In the genomic region with DNA sequence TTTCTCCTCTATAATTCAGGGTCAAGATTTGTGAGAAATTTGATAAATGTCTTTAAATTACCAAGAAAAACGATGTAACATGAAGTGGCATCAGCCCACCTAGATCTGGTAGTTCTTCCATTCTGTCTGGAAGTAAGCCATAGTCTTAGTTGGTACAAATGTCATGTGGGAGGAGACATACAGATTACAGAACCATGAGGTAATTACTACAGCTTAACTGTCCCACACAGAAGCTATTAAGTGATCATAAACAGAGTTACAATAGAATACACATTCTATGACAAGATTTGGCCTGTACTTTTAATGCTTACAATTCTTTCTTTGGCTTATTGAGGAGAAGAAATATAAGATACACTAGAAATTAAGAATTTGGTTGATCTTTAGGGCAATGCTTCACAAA, we compare ENCODE assay signal across 30 cellular contexts. TPM values are rescaled to one million over a fixed set of nuclear protein-coding genes. Genes with fewer than 3 reads are reported as not detected.
"Had no signal": no experiment of that assay in that cellular context is flagged by ENCODE, and none has a peak within 500 bp of the region (broad histone marks: within the 10 kb centered on the region; RNA-seq: fewer than 3 reads in every experiment).

No MANE protein-coding gene starts in this region.

- H3K4me3 ChIP-seq: breast epithelium, heart left ventricle, smooth muscle cell, stomach, tibial artery, upper lobe of right lung had no signal

- ATAC-seq: activated CD8-positive, alpha-beta T cell treated with anti-CD3 and anti-CD28 coated beads for 36 hours; activated naive CD8-positive, alpha-beta T cell treated with anti-CD3 and anti-CD28 coated beads, Interleukin-2, amount 50 U/mL, for 24 hours; esophagus mucosa; heart left ventricle; left colon; sciatic nerve; stimulated activated naive B cell treated with anti-CD40 and anti-IgM and Interleukin-4, amounts not matched to agents 10 μg/mL and 1 μg/mL and 100 μg/mL, for 72 hours; upper lobe of right lung had no signal

- H3K4me2 ChIP-seq: smooth muscle cell had no signal

- H3K4me1 ChIP-seq: breast epithelium had no signal

- H3K36me3 Mint-ChIP-seq: mesothelial cell of epicardium; naive B cell; stimulated activated naive B cell treated with anti-CD40 and anti-IgM and Interleukin-4, amounts not matched to agents 10 μg/mL and 1 μg/mL and 100 μg/mL, for 72 hours had no signal

- H3K9me3 ChIP-seq: breast epithelium, heart left ventricle, neutrophil, stomach, tibial artery, upper lobe of right lung had no signal

- H3K9me3 Mint-ChIP-seq: activated CD8-positive, alpha-beta T cell treated with anti-CD3 and anti-CD28 coated beads for 36 hours; activated naive CD4-positive, alpha-beta T cell treated with anti-CD3 and anti-CD28 coated beads, Interleukin-2, amount 50 U/mL, for 24 hours; activated naive CD8-positive, alpha-beta T cell treated with anti-CD3 and anti-CD28 coated beads, Interleukin-2, amount 50 U/mL, for 24 hours; activated T-helper 2 cell treated with anti-CD3 and anti-CD28 coated beads, Interferon-gamma antibody, Interleukin-2, Interleukin-4, amounts not matched to agents 10 μg/mL and 5 μg/mL and 100 μg/mL, durations not matched to agents 14 hours and 24 hours and 36 hours; mesothelial cell of epicardium; nephron progenitor cell; stimulated activated naive B cell treated with anti-CD40 and anti-IgM and Interleukin-4, amounts not matched to agents 10 μg/mL and 1 μg/mL and 100 μg/mL, for 72 hours had no signal

- H3K36me3 ChIP-seq: breast epithelium, heart left ventricle, neutrophil, stomach, tibial artery, upper lobe of right lung had no signal

- H3K4me3 Mint-ChIP-seq: activated CD8-positive, alpha-beta T cell treated with anti-CD3 and anti-CD28 coated beads for 36 hours; activated naive CD4-positive, alpha-beta T cell treated with anti-CD3 and anti-CD28 coated beads, Interleukin-2, amount 50 U/mL, for 24 hours; activated naive CD8-positive, alpha-beta T cell treated with anti-CD3 and anti-CD28 coated beads, Interleukin-2, amount 50 U/mL, for 24 hours; immature natural killer cell; mesothelial cell of epicardium; naive B cell; nephron progenitor cell; stimulated activated naive B cell treated with anti-CD40 and anti-IgM and Interleukin-4, amounts not matched to agents 10 μg/mL and 1 μg/mL and 100 μg/mL, for 72 hours had no signal

- DNase-seq: activated CD4-positive, alpha-beta T cell treated with anti-CD3 and anti-CD28 coated beads, Interleukin-2, amount 50 U/mL, for 1 hour; activated CD4-positive, CD25-positive, alpha-beta regulatory T cell treated with anti-CD3 and anti-CD28 coated beads, Interleukin-2, amount 50 U/mL, for 72 hours; activated CD8-positive, alpha-beta T cell treated with anti-CD3 and anti-CD28 coated beads for 36 hours; activated naive CD8-positive, alpha-beta T cell treated with anti-CD3 and anti-CD28 coated beads, Interleukin-2, amount 50 U/mL, for 24 hours; activated T-cell treated with anti-CD3 and anti-CD28 coated beads, Interleukin-2, amount 50 U/mL, for 48 hours; amygdala; central memory CD4-positive, alpha-beta T cell; foreskin fibroblast; heart left ventricle; hypothalamus; immature natural killer cell; kidney; left colon; naive B cell; nephron progenitor cell; stimulated activated CD4-positive, alpha-beta T cell treated with anti-CD3 and anti-CD28 coated beads, Interleukin-1b, Interleukin-23, amount 100 ng/mL, for 48 hours; stimulated activated naive B cell treated with anti-CD40 and anti-IgM and Interleukin-4, amounts not matched to agents 10 μg/mL and 1 μg/mL and 100 μg/mL, for 72 hours; stomach; T1000; tibial artery; upper lobe of right lung had no signal

- H3K27ac ChIP-seq: breast epithelium, heart left ventricle, neutrophil, stomach, tibial artery, upper lobe of right lung had no signal

- FAIRE-seq: endothelial cell of umbilical vein, kidney had no signal

- H3K27me3 ChIP-seq: tibial artery had no signal

RNA-seq across cellular contexts. Expression of gene SIX1, which starts 13.7 kb away (rescaled TPM):
- total RNA-seq: activated CD8-positive, alpha-beta T cell treated with anti-CD3 and anti-CD28 coated beads for 36 hours; left colon; smooth muscle cell had no signal
- polyA plus RNA-seq: heart left ventricle, immature natural killer cell, smooth muscle cell had no signal
